10 cellular contexts compared by ENCODE assay signal in the genomic region with DNA sequence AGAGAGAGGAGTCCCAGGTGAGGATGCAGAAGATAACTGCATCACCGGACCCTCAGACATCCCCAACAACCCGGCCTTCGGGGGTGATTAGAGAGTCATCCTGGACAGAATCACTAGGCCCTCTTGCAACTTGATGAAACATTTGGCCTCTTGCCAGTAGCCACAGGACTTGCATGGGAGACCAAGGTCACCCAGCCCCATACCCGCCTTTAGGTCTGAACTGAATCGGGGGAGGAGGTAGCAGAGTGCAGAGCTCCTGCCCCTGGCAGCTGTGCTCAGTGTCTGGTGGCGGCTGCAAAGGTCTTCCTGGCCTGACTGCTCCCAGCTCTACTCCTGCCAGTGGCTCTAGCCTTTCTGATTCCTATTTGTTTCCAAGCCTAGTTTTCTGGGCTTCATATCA. TPM values are rescaled to one million over a fixed set of nuclear protein-coding genes. Genes with fewer than 3 reads are reported as not detected.
DNase-seq lines count a peak whose midpoint lies in the region; ATAC-seq, FAIRE-seq and TF ChIP-seq lines count a peak whose summit lies in the region.
"Had no signal": no experiment of that assay in that cellular context is flagged by ENCODE, and none has a peak within 500 bp of the region (broad histone marks: within the 10 kb centered on the region; RNA-seq: fewer than 3 reads in every experiment).

No MANE protein-coding gene starts in this region.

- in situ Hi-C loops in K562 (cut with MboI): loop anchor here (5.0 kb wide), 1 partner anchor 81 kb away; no protein-coding TSS in a partner anchor

- H2BK12ac ChIP-seq in trophoblast cell (ENCODE audit: low read length): no peak overlapping the region

- H4K8ac ChIP-seq in trophoblast cell (ENCODE audit: low read depth, low read length): no peak overlapping the region

- no peak overlapping the region for H2AK5ac ChIP-seq in trophoblast cell (ENCODE audit: low read length)

- H3K27ac ChIP-seq in Karpas-422 (ENCODE audit: low read length): no peak overlapping the region
- H3K27ac ChIP-seq in K562 (ENCODE audit: extremely low read depth, low read depth, low read length): no peak overlapping the region
- no peak overlapping the region for H3K27ac ChIP-seq in trophoblast cell (ENCODE audit: low read depth, low read length)

- ATAC-seq in K562 (peak; percentile 63), GM21737 (IDR thresholded peaks at IDR 0.05; ENCODE audit: unreplicated experiment) (no peak)
- peak; percentile 68 for ATAC-seq in stimulated activated memory B cell treated with anti-CD40 and anti-IgM and Interleukin-4, amounts not matched to agents 10 μg/mL and 1 μg/mL and 100 μg/mL, for 72 hours
- no peak for ATAC-seq in effector memory CD8-positive, alpha-beta T cell (replicated peaks)
- ATAC-seq: naive thymus-derived CD8-positive, alpha-beta T cell had no signal

- DNase-seq in NCI-H510A treated with DMSO at 0.1 percent for 48 hours (lab: John Stamatoyannopoulos, UW) (peak; percentile 3), NCI-H510A (lab: John Stamatoyannopoulos, UW) (no peak), Karpas-422 (peak; percentile 85), K562 (ENCODE audit: extremely low read depth in 1 of 4, low spot score in 3 of 4) (peak in 1 of 4 experiments; percentile 67), trophoblast cell (no peak)
- no peak for DNase-seq in effector memory CD8-positive, alpha-beta T cell
- DNase-seq: foreskin melanocyte; naive thymus-derived CD8-positive, alpha-beta T cell had no signal

- H3K9me2 ChIP-seq in Karpas-422 (replicated peaks; ENCODE audit: insufficient read depth, low read length): no peaks in the 10 kb centered on the region

- no peak overlapping the region for H3K4me3 ChIP-seq in Karpas-422 (ENCODE audit: low read length)
- no peak overlapping the region for H3K4me3 ChIP-seq in K562
- no peak overlapping the region for H3K4me3 ChIP-seq in trophoblast cell (ENCODE audit: low read depth, low read length)

- H3K36me3 Mint-ChIP-seq in stimulated activated memory B cell treated with anti-CD40 and anti-IgM and Interleukin-4, amounts not matched to agents 10 μg/mL and 1 μg/mL and 100 μg/mL, for 72 hours: no peaks in the 10 kb centered on the region
- H3K36me3 Mint-ChIP-seq in effector memory CD8-positive, alpha-beta T cell (ENCODE audit: insufficient read depth): no peaks in the 10 kb centered on the region
- H3K36me3 Mint-ChIP-seq: naive thymus-derived CD8-positive, alpha-beta T cell had no signal

- H3K9ac ChIP-seq in Karpas-422 (ENCODE audit: low read length): 0 out of 2 replicates have a peak overlapping the region, but pooled peaks have one; percentile 18
- peak overlapping the region in 1 of 2 experiments; percentile 55; a peak in 1 of 4 replicates for H3K9ac ChIP-seq in K562 (ENCODE audit: insufficient read depth in 1 of 2, low read depth in 2 of 2, low read length in 2 of 2)
- H3K9ac ChIP-seq in trophoblast cell (ENCODE audit: low read length): no peak overlapping the region

- H3K79me2 ChIP-seq in Karpas-422 (ENCODE audit: low read length) (no peaks in the 10 kb centered on the region), K562 (ENCODE audit: control insufficient read depth, insufficient read depth, low read length) (no peaks in the 10 kb centered on the region), trophoblast cell (ENCODE audit: control insufficient read depth, insufficient read depth, low read length, poor library complexity) (no peaks in the 10 kb centered on the region)

- H2AFZ ChIP-seq in Karpas-422 (ENCODE audit: low read length) (no peak overlapping the region), K562 (ENCODE audit: low read depth, low read length) (no peak overlapping the region), trophoblast cell (ENCODE audit: insufficient read depth, low read length, poor library complexity) (no peak overlapping the region)

- H3K4me2 ChIP-seq in Karpas-422 (ENCODE audit: low read depth, low read length, poor library complexity, severe bottlenecking) (no peak overlapping the region), K562 (ENCODE audit: insufficient read depth, low read length) (no peak overlapping the region), trophoblast cell (ENCODE audit: low read length) (no peak overlapping the region)

- no peak for TF ChIP-seq POLR2A in K562 (conservative IDR thresholded peaks at IDR 0.05)

- H3K18ac ChIP-seq in trophoblast cell (ENCODE audit: low read length): no peak overlapping the region

- no peaks in the 10 kb centered on the region for H3K9me3 Mint-ChIP-seq in stimulated activated memory B cell treated with anti-CD40 and anti-IgM and Interleukin-4, amounts not matched to agents 10 μg/mL and 1 μg/mL and 100 μg/mL, for 72 hours
- H3K9me3 Mint-ChIP-seq in effector memory CD8-positive, alpha-beta T cell: no peaks in the 10 kb centered on the region
- H3K9me3 Mint-ChIP-seq: naive thymus-derived CD8-positive, alpha-beta T cell had no signal

- H3K79me1 ChIP-seq in trophoblast cell (ENCODE audit: low read length): peaks cover 11% of the 10 kb centered on the region

- CTCF ChIA-PET in K562 (lab: Yijun Ruan, JAX; ENCODE audit: low intra/inter-chr PET ratio): no interaction called here

- WGBS in K562 (ENCODE audit: insufficient coverage, low coverage, missing lambda C conversion rate): 4% methylated on average over 6 of the region's 6 CpGs
- WGBS in trophoblast cell (ENCODE audit: extremely low coverage, insufficient coverage, insufficient read length): no CpG with 5 or more reads among the region's 6 CpGs

- no peak overlapping the region for H3K23ac ChIP-seq in trophoblast cell (ENCODE audit: low read length)

- H2BK120ac ChIP-seq in trophoblast cell (ENCODE audit: insufficient read depth, low read length, poor library complexity): no peak overlapping the region

- no peak for TF ChIP-seq CTCF in K562 (IDR thresholded peaks at IDR 0.05 in 2 of 3, conservative IDR thresholded peaks at IDR 0.05 in 1 of 3; ENCODE audit: insufficient read depth in 2 of 3, low read depth in 1 of 3, low read length in 3 of 3)

- H2BK5ac ChIP-seq in trophoblast cell (ENCODE audit: low read depth, low read length, poor library complexity): no peak overlapping the region

- no peak for TF ChIP-seq RAD21 in K562 (CRISPR knock-in tag; conservative IDR thresholded peaks at IDR 0.05 in 1 of 2, IDR thresholded peaks at IDR 0.05 in 1 of 2)

- H3K27me3 Mint-ChIP-seq in stimulated activated memory B cell treated with anti-CD40 and anti-IgM and Interleukin-4, amounts not matched to agents 10 μg/mL and 1 μg/mL and 100 μg/mL, for 72 hours: no peaks in the 10 kb centered on the region
- H3K27me3 Mint-ChIP-seq in effector memory CD8-positive, alpha-beta T cell: no peaks in the 10 kb centered on the region

- H3K4me1 ChIP-seq in Karpas-422 (ENCODE audit: low read length): peaks cover 18% of the 10 kb centered on the region
- H3K4me1 ChIP-seq in K562 (replicated peaks in 1 of 2; ENCODE audit: control insufficient read depth in 2 of 2, insufficient read depth in 2 of 2, low read length in 2 of 2): peaks cover 13% of the 10 kb centered on the region in 2 experiments
- H3K4me1 ChIP-seq in trophoblast cell (ENCODE audit: control insufficient read depth in 1 of 2, insufficient read depth in 2 of 2, low read length in 2 of 2): peaks cover 9 to 10% of the 10 kb centered on the region in 2 experiments

- peak overlapping the region; percentile 33 for H3K4me3 Mint-ChIP-seq in stimulated activated memory B cell treated with anti-CD40 and anti-IgM and Interleukin-4, amounts not matched to agents 10 μg/mL and 1 μg/mL and 100 μg/mL, for 72 hours
- no peak overlapping the region for H3K4me3 Mint-ChIP-seq in effector memory CD8-positive, alpha-beta T cell
- H3K4me3 Mint-ChIP-seq: naive thymus-derived CD8-positive, alpha-beta T cell had no signal

- no peaks in the 10 kb centered on the region for H3K9me3 ChIP-seq in Karpas-422 (ENCODE audit: low read length)
- no peaks in the 10 kb centered on the region for H3K9me3 ChIP-seq in K562 (replicated peaks; ENCODE audit: control insufficient read depth, insufficient read depth, low read depth, low read length)
- H3K9me3 ChIP-seq in trophoblast cell (ENCODE audit: insufficient read depth, low read depth, low read length): no peaks in the 10 kb centered on the region

- no peaks in the 10 kb centered on the region for H3K36me3 ChIP-seq in Karpas-422 (ENCODE audit: insufficient read depth, low read length)
- H3K36me3 ChIP-seq in K562 (ENCODE audit: control insufficient read depth, insufficient read depth, low read length): peaks cover 7% of the 10 kb centered on the region; the same call in 1 of the 3 replicates
- H3K36me3 ChIP-seq in trophoblast cell (ENCODE audit: control insufficient read depth in 1 of 2, insufficient read depth in 2 of 2, low read length in 2 of 2): peaks cover 3 to 8% of the 10 kb centered on the region in 2 experiments

- no TSS peak for BruUV-seq in K562 (replicated peaks; lab: Mats Ljungman, UMichigan)

- peak overlapping the region; percentile 83 for H3K27ac Mint-ChIP-seq in stimulated activated memory B cell treated with anti-CD40 and anti-IgM and Interleukin-4, amounts not matched to agents 10 μg/mL and 1 μg/mL and 100 μg/mL, for 72 hours
- peak overlapping the region in 1 of 2 donors; percentile 23 for H3K27ac Mint-ChIP-seq in effector memory CD8-positive, alpha-beta T cell
- H3K27ac Mint-ChIP-seq: naive thymus-derived CD8-positive, alpha-beta T cell had no signal

- H3K4me1 Mint-ChIP-seq in stimulated activated memory B cell treated with anti-CD40 and anti-IgM and Interleukin-4, amounts not matched to agents 10 μg/mL and 1 μg/mL and 100 μg/mL, for 72 hours: peaks cover 42% of the 10 kb centered on the region
- H3K4me1 Mint-ChIP-seq in effector memory CD8-positive, alpha-beta T cell (ENCODE audit: low read depth in 2 of 2): peaks cover 0 to 5% of the 10 kb centered on the region in 2 donors

- H3K27me3 ChIP-seq in Karpas-422 (ENCODE audit: low read length) (no peaks in the 10 kb centered on the region), K562 (ENCODE audit: control insufficient read depth in 2 of 2, insufficient read depth in 2 of 2, low read length in 2 of 2) (peaks cover 2 to 7% of the 10 kb centered on the region in 2 experiments; a peak in 2 of 5 replicates), trophoblast cell (ENCODE audit: insufficient read depth, low read length) (no peaks in the 10 kb centered on the region)

- POLR2A ChIA-PET in K562 (lab: Yijun Ruan, JAX): interaction anchor here (0.6 to 1.3 kb wide), 2 partner anchors 11 to 118 kb away, joined by 3 to 7 read pairs; no protein-coding TSS in a partner anchor

- peak; percentile 35 for FAIRE-seq in K562 (lab: Jason Lieb, UNC)

- no peak overlapping the region for H3K14ac ChIP-seq in trophoblast cell (ENCODE audit: low read length)

- no peak overlapping the region for H4K91ac ChIP-seq in trophoblast cell (ENCODE audit: low read depth, low read length)

- H3K9me1 ChIP-seq in K562 (ENCODE audit: control insufficient read depth, insufficient read depth, low read length): peaks cover 4% of the 10 kb centered on the region

- no peak for TF ChIP-seq EP300 in K562 (IDR thresholded peaks at IDR 0.05; ENCODE audit: low read length)

- no peak overlapping the region for H3K4ac ChIP-seq in trophoblast cell (ENCODE audit: low read depth, low read length)

- no peaks in the 10 kb centered on the region for H4K20me1 ChIP-seq in Karpas-422 (ENCODE audit: insufficient read depth, low read depth, low read length)
- no peaks in the 10 kb centered on the region for H4K20me1 ChIP-seq in K562 (replicated peaks; ENCODE audit: control insufficient read depth, insufficient read depth, low read length)

- no peak overlapping the region for H4K12ac ChIP-seq in trophoblast cell (ENCODE audit: low read depth, low read length)

- intact Hi-C loops in K562 (cut with micrococcal nuclease): loop anchor here (10.0 kb wide), 1 partner anchor 92 kb away; no protein-coding TSS in a partner anchor

RNA-seq across cellular contexts. Expression of a gene that starts 12.4 kb away (rescaled TPM):
- total RNA-seq in Karpas-422 (2014; rRNA removed; shearing (Covaris generic); ENCODE audit: low replicate concordance): 18.6 and 60.0 TPM in 2 replicates
- 111 and 178 TPM in 2 replicates for total RNA-seq in K562 (2011; cell fraction: chromatin; rRNA removed; ENCODE audit: low replicate concordance)
- 129 and 141 TPM in 2 replicates for total RNA-seq in K562 (2011; cell fraction: nucleolus; rRNA removed)
- total RNA-seq in K562 (2011; cell fraction: nucleoplasm; rRNA removed): 141 and 143 TPM in 2 replicates
- total RNA-seq in K562 (2014; rRNA removed): 16.6 and 19.6 TPM in 2 replicates
- 6.1 and 7.9 TPM in 2 replicates for total RNA-seq in K562 (2014; rRNA removed; fragmentation: Illumina TruSeq; extraction: Trizol)
- total RNA-seq in K562 (2015; rRNA removed; fragmentation: Illumina TruSeq; extraction: Trizol): 9.1 and 11.5 TPM in 2 replicates
- 16.8 and 21.7 TPM in 2 replicates for total RNA-seq in K562 (2021)
- 25.5 and 33.4 TPM in 2 replicates for polyA plus RNA-seq in K562 (2011; rRNA removed)
- 20.7 and 25.2 TPM in 2 replicates for polyA plus RNA-seq in K562 (2011; cell fraction: cytosol; rRNA removed)
- 89.5 and 138 TPM in 2 replicates for polyA plus RNA-seq in K562 (2011; cell fraction: nucleus; rRNA removed)
- polyA plus RNA-seq in K562 (2012): 13.5 and 20.7 TPM in 2 replicates
- 10.5 and 14.8 TPM in 2 replicates for polyA plus RNA-seq in K562 (2014; fragmentation: Illumina TruSeq; extraction: Trizol)
- 1 to 10 TPM; 1.1 to 1.5 TPM for polyA plus RNA-seq in K562 (2014; fragmentation: Nextera tagmentation; extraction: Ambion mirVana)
- polyA plus RNA-seq in K562 (2014; rRNA removed): 34.0 and 37.9 TPM in 2 replicates
- 4.6 and 7.2 TPM in 2 replicates for polyA minus RNA-seq in K562 (2011; rRNA and poly(A)+ RNA removed)
- 6.5 and 6.6 TPM in 2 replicates for polyA minus RNA-seq in K562 (2011; cell fraction: cytosol; rRNA and poly(A)+ RNA removed)
- polyA minus RNA-seq in K562 (2011; cell fraction: nucleus; rRNA and poly(A)+ RNA removed): 20.7 TPM in 2 replicates
- 7.7 and 8.2 TPM in 2 replicates for polyA plus RNA-seq in trophoblast cell (2013)

RNA-seq across cellular contexts. Expression of a gene that starts 28.6 kb away (rescaled TPM):
- total RNA-seq in Karpas-422 (2014; rRNA removed; shearing (Covaris generic); ENCODE audit: low replicate concordance): 10.1 and 18.0 TPM in 2 replicates
- total RNA-seq in K562 (2011; cell fraction: chromatin; rRNA removed; ENCODE audit: low replicate concordance): 5.7 and 15.8 TPM in 2 replicates
- 8.3 and 10.5 TPM in 2 replicates for total RNA-seq in K562 (2011; cell fraction: nucleolus; rRNA removed)
- 7.6 and 8.9 TPM in 2 replicates for total RNA-seq in K562 (2011; cell fraction: nucleoplasm; rRNA removed)
- total RNA-seq in K562 (2014; rRNA removed) (4.9 and 7.0 TPM in 2 replicates), K562 (2014; rRNA removed; fragmentation: Illumina TruSeq; extraction: Trizol) (3.6 and 3.8 TPM in 2 replicates), K562 (2015; rRNA removed; fragmentation: Illumina TruSeq; extraction: Trizol) (5.2 and 5.7 TPM in 2 replicates), K562 (2021) (6.7 and 8.8 TPM in 2 replicates)
- polyA plus RNA-seq in K562 (2011; rRNA removed) (5.6 and 6.1 TPM in 2 replicates), K562 (2014; fragmentation: Illumina TruSeq; extraction: Trizol) (6.3 and 7.6 TPM in 2 replicates), K562 (2014; fragmentation: Nextera tagmentation; extraction: Ambion mirVana) (under 1 TPM; 0.24 to 0.53 TPM), K562 (2014; rRNA removed) (4.8 and 5.5 TPM in 2 replicates)
- polyA plus RNA-seq in K562 (2011; cell fraction: cytosol; rRNA removed): 7.1 and 11.5 TPM in 2 replicates
- 6.8 and 9.9 TPM in 2 replicates for polyA plus RNA-seq in K562 (2011; cell fraction: nucleus; rRNA removed)
- polyA plus RNA-seq in K562 (2012): 6.2 and 7.5 TPM in 2 replicates
- 4.5 and 5.5 TPM in 2 replicates for polyA minus RNA-seq in K562 (2011; rRNA and poly(A)+ RNA removed)
- 5.6 and 5.7 TPM in 2 replicates for polyA minus RNA-seq in K562 (2011; cell fraction: cytosol; rRNA and poly(A)+ RNA removed)
- 3.0 and 4.1 TPM in 2 replicates for polyA minus RNA-seq in K562 (2011; cell fraction: nucleus; rRNA and poly(A)+ RNA removed)
- polyA plus RNA-seq in trophoblast cell (2013): 12.4 and 13.6 TPM in 2 replicates

RNA-seq across cellular contexts. Expression of a gene that starts 37.7 kb away (rescaled TPM):
- not detected in 2 replicates for total RNA-seq in Karpas-422 (2014; rRNA removed; shearing (Covaris generic); ENCODE audit: low replicate concordance)
- 0.93 and 1.2 TPM in 2 replicates for total RNA-seq in K562 (2011; cell fraction: chromatin; rRNA removed; ENCODE audit: low replicate concordance)
- total RNA-seq in K562 (2011; cell fraction: nucleolus; rRNA removed): 0.53 and 1.2 TPM in 2 replicates
- total RNA-seq in K562 (2011; cell fraction: nucleoplasm; rRNA removed): 0.66 and 2.4 TPM in 2 replicates
- total RNA-seq in K562 (2014; rRNA removed) (0.23 and 0.29 TPM in 2 replicates), K562 (2014; rRNA removed; fragmentation: Illumina TruSeq; extraction: Trizol) (0.11 and 0.16 TPM in 2 replicates), K562 (2015; rRNA removed; fragmentation: Illumina TruSeq; extraction: Trizol) (0.08 TPM in 1 of 2 replicates, not detected in the other), K562 (2021) (2.6 and 2.7 TPM in 2 replicates)
- polyA plus RNA-seq in K562 (2011; rRNA removed) (0.36 and 1.4 TPM in 2 replicates), K562 (2014; fragmentation: Illumina TruSeq; extraction: Trizol) (2.4 and 3.0 TPM in 2 replicates), K562 (2014; fragmentation: Nextera tagmentation; extraction: Ambion mirVana) (under 1 TPM; 0.28 to 0.38 TPM), K562 (2014; rRNA removed) (0.61 and 1.8 TPM in 2 replicates)
- polyA plus RNA-seq in K562 (2011; cell fraction: cytosol; rRNA removed): 0.83 and 1.5 TPM in 2 replicates
- polyA plus RNA-seq in K562 (2011; cell fraction: nucleus; rRNA removed): 1.00 and 1.8 TPM in 2 replicates
- 1.4 and 3.2 TPM in 2 replicates for polyA plus RNA-seq in K562 (2012)
- 0.42 and 0.77 TPM in 2 replicates for polyA minus RNA-seq in K562 (2011; rRNA and poly(A)+ RNA removed)
- 1.3 and 1.4 TPM in 2 replicates for polyA minus RNA-seq in K562 (2011; cell fraction: cytosol; rRNA and poly(A)+ RNA removed)
- polyA minus RNA-seq in K562 (2011; cell fraction: nucleus; rRNA and poly(A)+ RNA removed): 0.27 and 0.44 TPM in 2 replicates
- polyA plus RNA-seq in trophoblast cell (2013): 49.4 and 49.5 TPM in 2 replicates
- total RNA-seq: naive thymus-derived CD8-positive, alpha-beta T cell had no signal
- polyA plus RNA-seq: naive thymus-derived CD8-positive, alpha-beta T cell had no signal

Comparison
In these comparisons a context has a peak if more than half of its experiments do, and no peak if none do; other contexts are left out.
1. DNase-seq: peak in NCI-H510A treated with DMSO at 0.1 percent for 48 hours (single experiment) and Karpas-422 (single experiment); none in NCI-H510A (single experiment), trophoblast cell (0 of 2) and effector memory CD8-positive, alpha-beta T cell (0 of 3).
2. ATAC-seq: peak in K562 (single experiment) and stimulated activated memory B cell treated with anti-CD40 and anti-IgM and Interleukin-4, amounts not matched to agents 10 μg/mL and 1 μg/mL and 100 μg/mL, for 72 hours (single experiment); none in GM21737 (single experiment) and effector memory CD8-positive, alpha-beta T cell (single experiment).